15 cellular contexts compared by ENCODE assay signal in the genomic region with DNA sequence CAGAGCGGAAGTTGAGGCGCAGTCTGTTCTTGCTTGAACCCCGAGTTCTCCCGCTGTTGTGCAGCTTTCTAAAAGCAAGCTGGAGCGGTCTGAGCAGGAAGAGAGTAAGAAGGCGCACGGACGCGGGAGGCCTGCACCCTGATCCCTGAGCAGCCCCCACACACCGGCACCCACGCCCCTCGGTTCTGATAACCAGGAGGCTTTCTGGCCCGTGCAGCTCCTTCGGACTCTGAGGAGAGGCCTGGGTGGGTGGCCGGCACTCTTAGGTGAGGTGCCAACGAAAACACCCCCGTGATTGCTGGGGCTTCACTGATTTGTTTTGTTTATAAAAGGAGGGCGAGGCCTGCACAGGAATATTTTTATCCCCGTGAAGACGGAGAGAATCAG. TPM values are rescaled to one million over a fixed set of nuclear protein-coding genes. Genes with fewer than 3 reads are reported as not detected.
DNase-seq lines count a peak whose midpoint lies in the region; ATAC-seq and TF ChIP-seq lines count a peak whose summit lies in the region.
"Had no signal": no experiment of that assay in that cellular context is flagged by ENCODE, and none has a peak within 500 bp of the region (broad histone marks: within the 10 kb centered on the region; RNA-seq: fewer than 3 reads in every experiment).

No MANE protein-coding gene starts in this region.

- TF ChIP-seq CTCF in CD8-positive, alpha-beta T cell (IDR thresholded peaks at IDR 0.05): no peak
- no peak for TF ChIP-seq CTCF in VCaP (conservative IDR thresholded peaks at IDR 0.05)

- no peak overlapping the region for H3K27ac ChIP-seq in CD8-positive, alpha-beta T cell (ENCODE audit: low read depth, low read length)
- H3K27ac ChIP-seq in VCaP (peak overlapping the region; percentile 84), right cardiac atrium (ENCODE audit: low read length) (peak overlapping the region; percentile 46)
- H3K27ac ChIP-seq: parathyroid adenoma, upper lobe of right lung had no signal

- peak overlapping the region; percentile 57 for H3K27ac Mint-ChIP-seq in CD8-positive, alpha-beta T cell
- peak overlapping the region; percentile 6 for H3K27ac Mint-ChIP-seq in stimulated activated effector memory CD8-positive, alpha-beta T cell treated with anti-CD3 and anti-CD28 coated beads, Interleukin-12 subunit alpha, Interleukin-12 subunit beta, amount 100 ng/mL, for 72 hours
- no peak overlapping the region for H3K27ac Mint-ChIP-seq in activated CD4-positive, alpha-beta T cell treated with anti-CD3 and anti-CD28 coated beads, Interleukin-2, amount 10 ng/mL, durations not matched to agents 7 days and 5 days
- H3K27ac Mint-ChIP-seq: activated CD8-positive, alpha-beta memory T cell treated with anti-CD3 and anti-CD28 coated beads, Interleukin-2, amount 10 ng/mL, durations not matched to agents 7 days and 5 days had no signal

- H3K27me3 Mint-ChIP-seq in CD8-positive, alpha-beta T cell (ENCODE audit: low read depth): peaks cover 13% of the 10 kb centered on the region
- H3K27me3 Mint-ChIP-seq in activated CD4-positive, alpha-beta T cell treated with anti-CD3 and anti-CD28 coated beads, Interleukin-2, amount 10 ng/mL, durations not matched to agents 7 days and 5 days: peaks cover 7% of the 10 kb centered on the region

- no peaks in the 10 kb centered on the region for H3K36me3 Mint-ChIP-seq in CD8-positive, alpha-beta T cell
- H3K36me3 Mint-ChIP-seq in stimulated activated effector memory CD8-positive, alpha-beta T cell treated with anti-CD3 and anti-CD28 coated beads, Interleukin-12 subunit alpha, Interleukin-12 subunit beta, amount 100 ng/mL, for 72 hours: peaks cover 8% of the 10 kb centered on the region
- peaks cover 4% of the 10 kb centered on the region for H3K36me3 Mint-ChIP-seq in activated CD4-positive, alpha-beta T cell treated with anti-CD3 and anti-CD28 coated beads, Interleukin-2, amount 10 ng/mL, durations not matched to agents 7 days and 5 days (ENCODE audit: low read depth)

- peaks cover 66% of the 10 kb centered on the region for H3K4me1 Mint-ChIP-seq in CD8-positive, alpha-beta T cell (ENCODE audit: low read depth)
- peaks cover 78% of the 10 kb centered on the region for H3K4me1 Mint-ChIP-seq in stimulated activated effector memory CD8-positive, alpha-beta T cell treated with anti-CD3 and anti-CD28 coated beads, Interleukin-12 subunit alpha, Interleukin-12 subunit beta, amount 100 ng/mL, for 72 hours
- peaks cover 81% of the 10 kb centered on the region for H3K4me1 Mint-ChIP-seq in activated CD4-positive, alpha-beta T cell treated with anti-CD3 and anti-CD28 coated beads, Interleukin-2, amount 10 ng/mL, durations not matched to agents 7 days and 5 days

- no peak overlapping the region for H3K4me3 Mint-ChIP-seq in CD8-positive, alpha-beta T cell
- no peak overlapping the region for H3K4me3 Mint-ChIP-seq in stimulated activated effector memory CD8-positive, alpha-beta T cell treated with anti-CD3 and anti-CD28 coated beads, Interleukin-12 subunit alpha, Interleukin-12 subunit beta, amount 100 ng/mL, for 72 hours
- H3K4me3 Mint-ChIP-seq in activated CD4-positive, alpha-beta T cell treated with anti-CD3 and anti-CD28 coated beads, Interleukin-2, amount 10 ng/mL, durations not matched to agents 7 days and 5 days: no peak overlapping the region
- H3K4me3 Mint-ChIP-seq: activated CD8-positive, alpha-beta memory T cell treated with anti-CD3 and anti-CD28 coated beads, Interleukin-2, amount 10 ng/mL, durations not matched to agents 7 days and 5 days had no signal

- no peaks in the 10 kb centered on the region for H3K9me3 Mint-ChIP-seq in CD8-positive, alpha-beta T cell
- H3K9me3 Mint-ChIP-seq in stimulated activated effector memory CD8-positive, alpha-beta T cell treated with anti-CD3 and anti-CD28 coated beads, Interleukin-12 subunit alpha, Interleukin-12 subunit beta, amount 100 ng/mL, for 72 hours: no peaks in the 10 kb centered on the region
- H3K9me3 Mint-ChIP-seq in activated CD4-positive, alpha-beta T cell treated with anti-CD3 and anti-CD28 coated beads, Interleukin-2, amount 10 ng/mL, durations not matched to agents 7 days and 5 days: no peaks in the 10 kb centered on the region
- H3K9me3 Mint-ChIP-seq: activated naive CD4-positive, alpha-beta T cell treated with anti-CD3 and anti-CD28 coated beads, Interleukin-2, amount 50 U/mL, for 72 hours; CD8-positive, alpha-beta memory T cell had no signal

- no peak overlapping the region for H3K4me3 ChIP-seq in CD8-positive, alpha-beta T cell (ENCODE audit: low read depth, low read length)
- no peak overlapping the region for H3K4me3 ChIP-seq in right cardiac atrium (ENCODE audit: low read length)
- H3K4me3 ChIP-seq: upper lobe of right lung had no signal

- H3K4me1 ChIP-seq in CD8-positive, alpha-beta T cell (ENCODE audit: insufficient read depth, low read length): peaks cover 58% of the 10 kb centered on the region
- peaks cover 5% of the 10 kb centered on the region for H3K4me1 ChIP-seq in right cardiac atrium (ENCODE audit: control insufficient read depth, insufficient read depth, low read length)

- H3K9me3 ChIP-seq in CD8-positive, alpha-beta T cell (ENCODE audit: low read length): no peaks in the 10 kb centered on the region
- H3K9me3 ChIP-seq in right cardiac atrium (ENCODE audit: control insufficient read depth, low read length): no peaks in the 10 kb centered on the region
- H3K9me3 ChIP-seq: upper lobe of right lung had no signal

- CTCF ChIA-PET in CD8-positive, alpha-beta T cell (lab: Charles Lee): interaction anchor here (1.1 to 16.8 kb wide), 7 partner anchors 7 to 274 kb away, joined by 3 to 264 read pairs (median 4); no protein-coding TSS in a partner anchor
- CTCF ChIA-PET in activated CD4-positive, alpha-beta T cell treated with anti-CD3 and anti-CD28 coated beads, Interleukin-2, amount 10 ng/mL, durations not matched to agents 7 days and 5 days (lab: Charles Lee): interaction anchor here (0.6 to 4.4 kb wide), 4 partner anchors 13 to 173 kb away, joined by 3 to 21 read pairs (median 3); no protein-coding TSS in a partner anchor

- WGBS in right cardiac atrium: 62% methylated on average over 20 of the region's 20 CpGs

- H3K27me3 ChIP-seq in CD8-positive, alpha-beta T cell (ENCODE audit: insufficient read depth, low read length): peaks cover 4% of the 10 kb centered on the region
- H3K27me3 ChIP-seq in right cardiac atrium (ENCODE audit: control insufficient read depth, insufficient read depth): no peaks in the 10 kb centered on the region
- H3K27me3 ChIP-seq: upper lobe of right lung had no signal

- POLR2A ChIA-PET in CD8-positive, alpha-beta T cell (lab: Charles Lee): no interaction called here
- POLR2A ChIA-PET in activated CD4-positive, alpha-beta T cell treated with anti-CD3 and anti-CD28 coated beads, Interleukin-2, amount 10 ng/mL, durations not matched to agents 7 days and 5 days (lab: Charles Lee): no interaction called here

- no peak for DNase-seq in CD8-positive, alpha-beta T cell
- DNase-seq in right cardiac atrium: no peak
- DNase-seq in stimulated activated effector memory CD8-positive, alpha-beta T cell treated with anti-CD3 and anti-CD28 coated beads, Interleukin-12 subunit alpha, Interleukin-12 subunit beta, amount 100 ng/mL, for 72 hours (ENCODE audit: low spot score in 2 of 2): no peak
- DNase-seq in activated CD4-positive, alpha-beta T cell treated with anti-CD3 and anti-CD28 coated beads, Interleukin-2, amount 10 ng/mL, durations not matched to agents 7 days and 5 days: no peak
- DNase-seq in NCI-H2227 (lab: John Stamatoyannopoulos, UW; ENCODE audit: unreplicated experiment): no peak
- no peak for DNase-seq in GM19240 (ENCODE audit: insufficient read length, low spot score)
- DNase-seq: activated CD8-positive, alpha-beta memory T cell treated with anti-CD3 and anti-CD28 coated beads, Interleukin-2, amount 10 ng/mL, durations not matched to agents 7 days and 5 days; NCI-H1048; NCI-H226 had no signal

- intact Hi-C loops in CD8-positive, alpha-beta T cell (cut with DNase I, micrococcal nuclease): loop anchor here (5.0 to 10.0 kb wide), 3 partner anchors 125 to 782 kb away; partner anchors contain the start of genes BRAT1 (in 2 of the 2), IQCE (in 2 of the 2) and GNA12 (in 1 of the 2)
- intact Hi-C loops in right cardiac atrium (cut with DNase I): no loop called here

- no peak for ATAC-seq in CD8-positive, alpha-beta T cell
- peak in 1 of 2 donors; percentile 6 for ATAC-seq in right cardiac atrium
- no peak for ATAC-seq in stimulated activated effector memory CD8-positive, alpha-beta T cell treated with anti-CD3 and anti-CD28 coated beads, Interleukin-12 subunit alpha, Interleukin-12 subunit beta, amount 100 ng/mL, for 72 hours
- ATAC-seq: activated CD8-positive, alpha-beta memory T cell treated with anti-CD3 and anti-CD28 coated beads, Interleukin-2, amount 10 ng/mL, durations not matched to agents 7 days and 5 days; activated naive CD4-positive, alpha-beta T cell treated with anti-CD3 and anti-CD28 coated beads, Interleukin-2, amount 50 U/mL, for 72 hours had no signal

- H3K36me3 ChIP-seq in CD8-positive, alpha-beta T cell (ENCODE audit: insufficient read depth, low read length): no peaks in the 10 kb centered on the region
- H3K36me3 ChIP-seq: upper lobe of right lung had no signal

RNA-seq across cellular contexts. Expression of gene AMZ1, which starts 28.9 kb away (rescaled TPM):
- under 1 TPM; 0.47 to 0.54 TPM for total RNA-seq in CD8-positive, alpha-beta T cell
- total RNA-seq in right cardiac atrium: 1 to 10 TPM in 1 of 4 donors, under 1 TPM in 3; 0.45 to 1.0 (median 0.91) TPM
- polyA plus RNA-seq in right cardiac atrium: 0.36 TPM
- under 1 TPM; 0.05 to 0.08 TPM for total RNA-seq in activated CD4-positive, alpha-beta T cell treated with anti-CD3 and anti-CD28 coated beads, Interleukin-2, amount 10 ng/mL, durations not matched to agents 7 days and 5 days
- total RNA-seq: lung microvascular endothelial cell had no signal

Comparison
In these comparisons a context has a peak if more than half of its experiments do, and no peak if none do; other contexts are left out.
1. intact Hi-C loops: an anchor here in CD8-positive, alpha-beta T cell (5.0 to 10.0 kb wide); none called in right cardiac atrium.